16 cellular contexts compared by ENCODE assay signal in the genomic region with DNA sequence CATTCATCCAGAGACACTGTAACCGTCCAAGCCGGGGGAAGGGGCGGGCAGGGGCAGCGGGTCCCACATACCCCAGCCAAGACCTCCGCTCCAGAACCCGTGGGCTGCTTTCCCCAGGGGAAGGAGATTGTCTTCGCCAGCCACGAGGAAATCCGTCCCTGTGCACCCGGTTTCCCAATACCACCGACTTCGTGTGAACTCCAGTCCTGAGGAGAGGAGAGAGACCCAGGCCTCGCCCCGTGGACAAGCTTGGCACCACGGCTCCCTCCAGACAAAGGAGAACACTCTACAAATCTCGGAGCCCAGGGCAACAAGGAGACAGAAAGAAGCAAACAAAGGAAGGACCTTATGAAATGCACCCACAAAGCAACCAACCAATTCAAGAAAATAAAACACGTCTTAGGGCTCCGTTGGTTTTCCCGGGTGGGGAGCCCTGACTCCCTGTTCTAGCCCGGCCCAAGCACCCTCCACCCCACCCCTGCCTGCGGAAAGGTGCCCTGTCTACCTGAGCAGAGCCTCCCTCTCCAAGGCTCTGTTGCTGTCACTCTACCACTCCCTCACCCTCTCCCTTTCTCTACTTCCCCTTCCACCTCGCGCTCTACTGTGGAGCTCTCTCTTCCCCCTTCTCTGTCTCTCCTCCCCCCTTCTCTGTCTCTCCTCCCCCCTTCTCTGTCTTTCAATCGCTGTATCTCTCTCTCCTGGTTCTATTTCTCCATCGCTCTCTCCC.
"Had no signal": no experiment of that assay in that cellular context is flagged by ENCODE, and none has a peak within 500 bp of the region (broad histone marks: within the 10 kb centered on the region; RNA-seq: fewer than 3 reads in every experiment).

No MANE protein-coding gene starts in this region.

- DNase-seq: activated T-cell treated with anti-CD3 and anti-CD28 coated beads for 4 hours, cortex of kidney, hippocampal formation, naive B cell had no signal

- H3K4me3 Mint-ChIP-seq: activated CD8-positive, alpha-beta T cell treated with anti-CD3 and anti-CD28 coated beads, Interleukin-2, amount 10 ng/mL, durations not matched to agents 7 days and 5 days; activated naive CD4-positive, alpha-beta T cell treated with anti-CD3 and anti-CD28 coated beads, Interleukin-2, amount 50 U/mL, for 24 hours; activated T-helper 17 cell treated with anti-CD3 and anti-CD28 coated beads, Interleukin-2, amount 50 U/mL, for 72 hours; effector memory CD8-positive, alpha-beta T cell; mesothelial cell of epicardium; naive B cell; stimulated activated memory B cell treated with anti-CD40 and anti-IgM and Interleukin-4, amounts not matched to agents 10 μg/mL and 1 μg/mL and 100 μg/mL, for 72 hours; T-helper 2 cell treated with Interferon-gamma antibody and Interleukin-4, amounts not matched to agents 5 μg/mL and 100 μg/mL, for 36 hours had no signal

- H3K27me3 ChIP-seq: pancreas, tibial artery, vagina had no signal

- H3K4me3 ChIP-seq: pancreas, smooth muscle cell, tibial artery, vagina had no signal

- H3K27me3 Mint-ChIP-seq: activated naive CD4-positive, alpha-beta T cell treated with anti-CD3 and anti-CD28 coated beads, Interleukin-2, amount 50 U/mL, for 24 hours; naive B cell had no signal

- H3K36me3 ChIP-seq: pancreas, tibial artery, vagina, WERI-Rb-1 had no signal

- H3K4me1 ChIP-seq: pancreas, tibial artery, vagina had no signal

- ATAC-seq: activated CD8-positive, alpha-beta T cell treated with anti-CD3 and anti-CD28 coated beads, Interleukin-2, amount 10 ng/mL, durations not matched to agents 7 days and 5 days; effector memory CD8-positive, alpha-beta T cell had no signal

- H3K27ac ChIP-seq: pancreas, tibial artery, vagina, WERI-Rb-1 had no signal

- H3K27ac Mint-ChIP-seq: activated CD8-positive, alpha-beta T cell treated with anti-CD3 and anti-CD28 coated beads, Interleukin-2, amount 10 ng/mL, durations not matched to agents 7 days and 5 days; activated naive CD4-positive, alpha-beta T cell treated with anti-CD3 and anti-CD28 coated beads, Interleukin-2, amount 50 U/mL, for 24 hours; activated T-helper 17 cell treated with anti-CD3 and anti-CD28 coated beads, Interleukin-2, amount 50 U/mL, for 72 hours; effector memory CD8-positive, alpha-beta T cell; mesothelial cell of epicardium; naive B cell; stimulated activated memory B cell treated with anti-CD40 and anti-IgM and Interleukin-4, amounts not matched to agents 10 μg/mL and 1 μg/mL and 100 μg/mL, for 72 hours; T-helper 2 cell treated with Interferon-gamma antibody and Interleukin-4, amounts not matched to agents 5 μg/mL and 100 μg/mL, for 36 hours had no signal

- H3K9me3 ChIP-seq: pancreas, vagina had no signal

- H3K4me1 Mint-ChIP-seq: activated naive CD4-positive, alpha-beta T cell treated with anti-CD3 and anti-CD28 coated beads, Interleukin-2, amount 50 U/mL, for 24 hours; mesothelial cell of epicardium had no signal
